ENCODE assay signal across 20 cellular contexts in genomic region chr17:77827461-77827968, GRCh38.
DNase-seq lines count a peak whose midpoint lies in the region; ATAC-seq and TF ChIP-seq lines count a peak whose summit lies in the region.
"Had no signal": no experiment of that assay in that cellular context is flagged by ENCODE, and none has a peak within 500 bp of the region (broad histone marks: within the 10 kb centered on the region; RNA-seq: fewer than 3 reads in every experiment).

No MANE protein-coding gene starts in this region.

- H3K27me3 Mint-ChIP-seq in progenitor cell of endocrine pancreas, result peaks cover 40% of the 10 kb centered on the region
- H3K27me3 Mint-ChIP-seq: CD4-positive, CD25-positive, alpha-beta regulatory T cell had no signal

- H3K27ac ChIP-seq in left ventricle myocardium inferior (replicated peaks) (peak overlapping the region; percentile 19), right cardiac atrium (ENCODE audit: low read length) (no peak overlapping the region), neural cell (ENCODE audit: low read length) (peak overlapping the region; percentile 1), upper lobe of right lung (no peak overlapping the region)
- H3K27ac ChIP-seq: KMS-11 had no signal

- H3K36me3 ChIP-seq in left ventricle myocardium inferior, result no peaks in the 10 kb centered on the region
- H3K36me3 ChIP-seq in neural cell (ENCODE audit: insufficient read depth, low read length), result no peaks in the 10 kb centered on the region
- no peaks in the 10 kb centered on the region for H3K36me3 ChIP-seq in upper lobe of right lung

- no peak for ATAC-seq in activated CD4-positive, CD25-positive, alpha-beta regulatory T cell treated with anti-CD3 and anti-CD28 coated beads, Interleukin-2, amount 50 U/mL, for 24 hours
- ATAC-seq in right cardiac atrium, result no peak
- ATAC-seq in upper lobe of right lung, result no peak

- no peaks in the 10 kb centered on the region for H3K9me2 ChIP-seq in neural cell (ENCODE audit: insufficient read depth, low read length)

- H3K9me3 Mint-ChIP-seq in progenitor cell of endocrine pancreas (ENCODE audit: low read depth), result no peaks in the 10 kb centered on the region
- H3K9me3 Mint-ChIP-seq: CD4-positive, CD25-positive, alpha-beta regulatory T cell; HFFc6 had no signal

- no peak for TF ChIP-seq RAD21 in neural cell (conservative IDR thresholded peaks at IDR 0.05)

- intact Hi-C loops in left ventricle myocardium inferior (cut with micrococcal nuclease), result no loop called here
- intact Hi-C loops in right cardiac atrium (cut with DNase I), result no loop called here
- intact Hi-C loops in upper lobe of right lung (cut with DNase I), result no loop called here

- H3K36me3 Mint-ChIP-seq in progenitor cell of endocrine pancreas (ENCODE audit: insufficient read depth), result no peaks in the 10 kb centered on the region
- H3K36me3 Mint-ChIP-seq: CD4-positive, CD25-positive, alpha-beta regulatory T cell had no signal

- H3K4me3 ChIP-seq in left ventricle myocardium inferior (no peak overlapping the region), right cardiac atrium (ENCODE audit: low read length) (no peak overlapping the region), neural cell (ENCODE audit: low read length) (no peak overlapping the region), upper lobe of right lung (no peak overlapping the region)

- no peaks in the 10 kb centered on the region for H3K9me3 ChIP-seq in left ventricle myocardium inferior (replicated peaks)
- H3K9me3 ChIP-seq in right cardiac atrium (ENCODE audit: control insufficient read depth, low read length), result no peaks in the 10 kb centered on the region
- H3K9me3 ChIP-seq in neural cell (ENCODE audit: low read length), result no peaks in the 10 kb centered on the region
- no peaks in the 10 kb centered on the region for H3K9me3 ChIP-seq in upper lobe of right lung

- H3K4me1 Mint-ChIP-seq in progenitor cell of endocrine pancreas (ENCODE audit: low read depth), result no peaks in the 10 kb centered on the region
- H3K4me1 Mint-ChIP-seq: B cell had no signal

- TF ChIP-seq CTCF in left ventricle myocardium inferior (IDR thresholded peaks at IDR 0.05; ENCODE audit: borderline replicate concordance), result no peak
- TF ChIP-seq CTCF in neural cell (IDR thresholded peaks at IDR 0.05; ENCODE audit: poor library complexity, severe bottlenecking), result no peak
- no peak for TF ChIP-seq CTCF in upper lobe of right lung (IDR thresholded peaks at IDR 0.05)
- no peak for TF ChIP-seq CTCF in progenitor cell of endocrine pancreas (IDR thresholded peaks at IDR 0.05; ENCODE audit: unreplicated experiment)

- no peaks in the 10 kb centered on the region for H3F3A ChIP-seq in neural cell (ENCODE audit: insufficient read depth, low read length, poor library complexity, severe bottlenecking)

- H3K27me3 ChIP-seq in left ventricle myocardium inferior (ENCODE audit: low read depth) (no peaks in the 10 kb centered on the region), right cardiac atrium (ENCODE audit: control insufficient read depth, insufficient read depth) (no peaks in the 10 kb centered on the region), neural cell (ENCODE audit: insufficient read depth, low read depth, low read length) (no peaks in the 10 kb centered on the region), upper lobe of right lung (no peaks in the 10 kb centered on the region)

- 82% methylated on average over 5 of the region's 5 CpGs for WGBS in right cardiac atrium

- peak overlapping the region; percentile 34 for H3K9ac ChIP-seq in neural cell (ENCODE audit: low read length)
- H3K9ac ChIP-seq: KMS-11 had no signal

- DNase-seq in activated CD4-positive, CD25-positive, alpha-beta regulatory T cell treated with anti-CD3 and anti-CD28 coated beads, Interleukin-2, amount 50 U/mL, for 72 hours, result peak; percentile 12
- DNase-seq in left ventricle myocardium inferior (no peak), right cardiac atrium (no peak), upper lobe of right lung (peak; percentile 34), progenitor cell of endocrine pancreas (ENCODE audit: low spot score, unreplicated experiment) (no peak), NCI-H82 treated with DMSO at 0.1 percent for 48 hours (lab: John Stamatoyannopoulos, UW; ENCODE audit: unreplicated experiment) (no peak)
- DNase-seq: CD4-positive, CD25-positive, alpha-beta regulatory T cell; DMS 273 treated with DMSO at 0.1 percent for 48 hours; DND-41; H7; HFFc6; MV-4-11; NCI-H1694 treated with DMSO at 0.1 percent for 48 hours; NCI-H2171; NCI-H446; SHP77 had no signal

- H3K4me2 ChIP-seq in neural cell (ENCODE audit: low read length), result no peak overlapping the region
- H3K4me2 ChIP-seq: KMS-11 had no signal

- no peak overlapping the region for H3K27ac Mint-ChIP-seq in progenitor cell of endocrine pancreas
- H3K27ac Mint-ChIP-seq: B cell, HFFc6 had no signal

- no peak overlapping the region for H2AFZ ChIP-seq in neural cell (ENCODE audit: low read depth, low read length)

- no peak overlapping the region for H3K4me3 Mint-ChIP-seq in progenitor cell of endocrine pancreas (ENCODE audit: low read depth)
- H3K4me3 Mint-ChIP-seq: B cell; CD4-positive, CD25-positive, alpha-beta regulatory T cell; HFFc6 had no signal

- no peak for TF ChIP-seq EP300 in neural cell (conservative IDR thresholded peaks at IDR 0.05; ENCODE audit: poor library complexity, severe bottlenecking)

- H3K79me2 ChIP-seq in neural cell (replicated peaks; ENCODE audit: insufficient read depth, low read length), result no peaks in the 10 kb centered on the region

- H3K4me1 ChIP-seq in left ventricle myocardium inferior (peaks cover 61% of the 10 kb centered on the region), right cardiac atrium (ENCODE audit: control insufficient read depth, insufficient read depth, low read length) (peaks cover 13% of the 10 kb centered on the region), upper lobe of right lung (peaks cover 13% of the 10 kb centered on the region)

- no peaks in the 10 kb centered on the region for H4K20me1 ChIP-seq in neural cell (ENCODE audit: insufficient read depth)

TF ChIP-seq in neural cell, 6 proteins besides CTCF, POLR2A, EP300 and RAD21:
- no peak for TF ChIP-seq TAF1 (IDR thresholded peaks at IDR 0.05; ENCODE audit: low read depth)
- TF ChIP-seq SMC3 (conservative IDR thresholded peaks at IDR 0.05; ENCODE audit: poor library complexity), result no peak
- TF ChIP-seq MXI1 (conservative IDR thresholded peaks at IDR 0.05; ENCODE audit: poor library complexity, severe bottlenecking), result no peak
- TF ChIP-seq EZH2 (IDR thresholded peaks at IDR 0.05; ENCODE audit: borderline replicate concordance, insufficient read depth, low read length, poor library complexity, severe bottlenecking), result no peak
- no peak for TF ChIP-seq REST (IDR thresholded peaks at IDR 0.05; ENCODE audit: borderline replicate concordance)
- no peak for TF ChIP-seq POLR2AphosphoS5 (IDR thresholded peaks at IDR 0.05)

Comparison
In these comparisons a context has a peak if more than half of its experiments do, and no peak if none do; other contexts are left out.
1. H3K27ac ChIP-seq: peak in left ventricle myocardium inferior (single experiment) and neural cell (single experiment); none in right cardiac atrium (single experiment) and upper lobe of right lung (single experiment).
2. DNase-seq: peak in activated CD4-positive, CD25-positive, alpha-beta regulatory T cell treated with anti-CD3 and anti-CD28 coated beads, Interleukin-2, amount 50 U/mL, for 72 hours (single experiment) and upper lobe of right lung (single experiment); none in left ventricle myocardium inferior (single experiment), right cardiac atrium (0 of 3), progenitor cell of endocrine pancreas (single experiment) and NCI-H82 treated with DMSO at 0.1 percent for 48 hours (single experiment).